ENCODE assay signal across 8 cellular contexts in the genomic region with DNA sequence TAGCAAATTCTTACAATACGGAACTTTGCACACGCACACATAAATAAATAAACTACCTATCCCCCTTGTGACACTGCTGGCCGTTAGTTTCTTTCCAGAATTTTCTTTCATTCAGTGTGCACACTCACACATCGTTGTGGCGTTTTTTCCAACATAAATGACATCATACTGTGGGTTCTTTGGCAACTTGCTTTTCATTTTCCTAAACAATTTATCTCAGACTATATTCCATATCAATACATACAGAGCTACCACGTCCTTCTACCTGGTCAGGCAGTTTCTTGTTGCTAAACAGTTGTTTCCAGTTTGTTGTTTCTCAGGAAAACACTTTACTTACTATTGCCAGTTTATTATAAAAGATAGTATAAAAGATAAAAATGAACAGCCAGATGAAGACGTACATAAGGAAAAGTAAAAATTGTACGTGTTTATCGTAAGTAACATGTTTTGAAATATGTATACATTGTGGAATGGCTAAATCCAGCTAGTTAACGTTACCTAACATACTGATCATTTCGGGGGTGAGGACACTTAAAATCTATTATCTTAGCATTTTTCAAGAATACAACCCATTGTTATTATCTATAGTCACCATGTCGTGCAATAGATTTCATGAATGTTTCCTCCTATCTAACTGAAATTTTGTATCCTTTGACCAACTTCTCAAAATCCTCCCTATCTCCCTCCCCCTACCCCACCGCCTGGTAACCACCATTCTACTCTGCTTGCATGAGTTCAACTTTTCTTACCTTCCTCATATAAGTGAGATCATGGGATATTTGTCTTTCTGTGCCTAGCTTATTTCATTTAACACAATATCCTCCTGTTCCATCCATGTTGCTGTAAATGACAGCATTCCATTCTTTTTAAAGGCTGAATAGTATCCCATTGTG. TPM values are rescaled to one million over a fixed set of nuclear protein-coding genes. Genes with fewer than 3 reads are reported as not detected.
DNase-seq lines count a peak whose midpoint lies in the region; ATAC-seq and TF ChIP-seq lines count a peak whose summit lies in the region.

No MANE protein-coding gene starts in this region.

- peaks cover 48% of the 10 kb centered on the region for H3K4me1 Mint-ChIP-seq in activated T-helper 1 cell treated with anti-CD3 and anti-CD28 coated beads, Interleukin-12 subunit alpha, Interleukin-12 subunit beta, Interleukin-2, Interleukin-4 antibody, amounts not matched to agents 30 ng/mL and 10 ng/mL and 1 ng/mL, durations not matched to agents 14 hours and 24 hours and 36 hours (ENCODE audit: low read depth)

- H3K27me3 Mint-ChIP-seq in activated T-helper 1 cell treated with anti-CD3 and anti-CD28 coated beads, Interleukin-12 subunit alpha, Interleukin-12 subunit beta, Interleukin-2, Interleukin-4 antibody, amounts not matched to agents 30 ng/mL and 10 ng/mL and 1 ng/mL, durations not matched to agents 14 hours and 24 hours and 36 hours (ENCODE audit: insufficient read depth): peaks cover 3% of the 10 kb centered on the region

- H3K4me3 Mint-ChIP-seq in activated T-helper 1 cell treated with anti-CD3 and anti-CD28 coated beads, Interleukin-12 subunit alpha, Interleukin-12 subunit beta, Interleukin-2, Interleukin-4 antibody, amounts not matched to agents 30 ng/mL and 10 ng/mL and 1 ng/mL, durations not matched to agents 14 hours and 24 hours and 36 hours: peak overlapping the region; percentile 88

- no peak for TF ChIP-seq CTCF in SK-N-SH (IDR thresholded peaks at IDR 0.05)

- peak overlapping the region; percentile 87 for H2AFZ ChIP-seq in SK-N-SH (ENCODE audit: low read depth)

- 67% methylated on average over 13 of the region's 13 CpGs for WGBS in SK-N-SH (ENCODE audit: low lambda C conversion rate)

- DNase-seq in SK-N-SH: no peak
- no peak for DNase-seq in activated T-helper 1 cell treated with anti-CD3 and anti-CD28 coated beads, Interleukin-12 subunit alpha, Interleukin-12 subunit beta, Interleukin-2, Interleukin-4 antibody, amounts not matched to agents 30 ng/mL and 10 ng/mL and 1 ng/mL, durations not matched to agents 14 hours and 24 hours and 36 hours (ENCODE audit: low spot score)
- peak; percentile 7 for DNase-seq in inferior parietal cortex (ENCODE audit: extremely low spot score)
- DNase-seq in ureter (ENCODE audit: low spot score): no peak

- H3K9me3 Mint-ChIP-seq in activated T-helper 1 cell treated with anti-CD3 and anti-CD28 coated beads, Interleukin-12 subunit alpha, Interleukin-12 subunit beta, Interleukin-2, Interleukin-4 antibody, amounts not matched to agents 30 ng/mL and 10 ng/mL and 1 ng/mL, durations not matched to agents 14 hours and 24 hours and 36 hours: no peaks in the 10 kb centered on the region

- TF ChIP-seq RAD21 in SK-N-SH (IDR thresholded peaks at IDR 0.05; ENCODE audit: low read length): no peak

- H3K27ac Mint-ChIP-seq in activated T-helper 1 cell treated with anti-CD3 and anti-CD28 coated beads, Interleukin-12 subunit alpha, Interleukin-12 subunit beta, Interleukin-2, Interleukin-4 antibody, amounts not matched to agents 30 ng/mL and 10 ng/mL and 1 ng/mL, durations not matched to agents 14 hours and 24 hours and 36 hours: peak overlapping the region; percentile 80

- H3K9me3 ChIP-seq in SK-N-SH: no peaks in the 10 kb centered on the region
- H3K9me3 ChIP-seq in stomach smooth muscle (ENCODE audit: control insufficient read depth in 2 of 2, low read length in 2 of 2): no peaks in the 10 kb centered on the region

- ATAC-seq in SK-N-SH treated with all-trans-retinoic acid at 6 μM for 48 hours (no peak), GM21360 (IDR thresholded peaks at IDR 0.05; ENCODE audit: unreplicated experiment) (no peak), HG03571 (IDR thresholded peaks at IDR 0.05; ENCODE audit: unreplicated experiment) (no peak)

- peak overlapping the region; percentile 61 to 71; a peak in 3 of 4 replicates for H3K4me3 ChIP-seq in SK-N-SH (ENCODE audit: low read depth in 2 of 2, low read length in 1 of 2)
- H3K4me3 ChIP-seq in stomach smooth muscle (ENCODE audit: low read length in 2 of 2): peak overlapping the region; percentile 71 to 87

- H3K27me3 ChIP-seq in SK-N-SH (ENCODE audit: insufficient read depth): no peaks in the 10 kb centered on the region
- H3K27me3 ChIP-seq in stomach smooth muscle (ENCODE audit: control insufficient read depth in 1 of 2, insufficient read depth in 2 of 2, low read length in 2 of 2): no peaks in the 10 kb centered on the region

- peak overlapping the region; percentile 80 to 89; a peak in 3 of 4 replicates for H3K27ac ChIP-seq in SK-N-SH (ENCODE audit: low read depth in 2 of 2, low read length in 1 of 2)
- H3K27ac ChIP-seq in stomach smooth muscle (ENCODE audit: low read length): peak overlapping the region; percentile 90

- H4K20me1 ChIP-seq in SK-N-SH (ENCODE audit: insufficient read depth): 0 out of 2 replicates have a peak, but pooled peaks cover 3% of the 10 kb centered on the region

- peaks cover 34% of the 10 kb centered on the region for H3K79me2 ChIP-seq in SK-N-SH (ENCODE audit: insufficient read depth)

- H3K9ac ChIP-seq in SK-N-SH: peak overlapping the region; percentile 62
- H3K9ac ChIP-seq in stomach smooth muscle (ENCODE audit: low read length in 2 of 2): peak overlapping the region; percentile 72 to 95

- TF ChIP-seq EP300 in SK-N-SH (IDR thresholded peaks at IDR 0.05; ENCODE audit: borderline replicate concordance in 1 of 2, low read depth in 1 of 2, low read length in 1 of 2): no peak

- POLR2A ChIA-PET in SK-N-SH (lab: Yijun Ruan, JAX): no interaction called here

- H3K4me1 ChIP-seq in SK-N-SH (ENCODE audit: control insufficient read depth in 1 of 2, insufficient read depth in 2 of 2, low read depth in 1 of 2, low read length in 1 of 2) (peaks cover 4 to 11% of the 10 kb centered on the region in 2 experiments; a peak in 3 of 4 replicates), stomach smooth muscle (ENCODE audit: control insufficient read depth, insufficient read depth, low read length) (peaks cover 16% of the 10 kb centered on the region)

- H3K36me3 ChIP-seq in SK-N-SH (replicated peaks in 1 of 2; ENCODE audit: control insufficient read depth in 1 of 2, insufficient read depth in 2 of 2, low read length in 1 of 2) (peaks cover 12 to 14% of the 10 kb centered on the region in 2 experiments), stomach smooth muscle (ENCODE audit: control insufficient read depth in 2 of 2, insufficient read depth in 2 of 2, low read length in 2 of 2) (no peaks in the 10 kb centered on the region)

- H3K4me2 ChIP-seq in SK-N-SH: peak overlapping the region; percentile 65

- H3K36me3 Mint-ChIP-seq in activated T-helper 1 cell treated with anti-CD3 and anti-CD28 coated beads, Interleukin-12 subunit alpha, Interleukin-12 subunit beta, Interleukin-2, Interleukin-4 antibody, amounts not matched to agents 30 ng/mL and 10 ng/mL and 1 ng/mL, durations not matched to agents 14 hours and 24 hours and 36 hours (ENCODE audit: low read depth): peaks cover 15% of the 10 kb centered on the region

- CTCF ChIA-PET in SK-N-SH (lab: Yijun Ruan, JAX): interaction anchor here (0.9 to 3.4 kb wide), 3 partner anchors 131 to 181 kb away, joined by 3 to 12 read pairs (median 3); no protein-coding TSS in a partner anchor

- H3K9me2 ChIP-seq in SK-N-SH: no peaks in the 10 kb centered on the region

- intact Hi-C loops in activated T-helper 1 cell treated with anti-CD3 and anti-CD28 coated beads, Interleukin-12 subunit alpha, Interleukin-12 subunit beta, Interleukin-2, Interleukin-4 antibody, amounts not matched to agents 30 ng/mL and 10 ng/mL and 1 ng/mL, durations not matched to agents 14 hours and 24 hours and 36 hours (cut with micrococcal nuclease): no loop called here

- H3F3A ChIP-seq in SK-N-SH (replicated peaks; ENCODE audit: insufficient read depth): peaks cover 4% of the 10 kb centered on the region

TF ChIP-seq in SK-N-SH treated with all-trans-retinoic acid at 6 μM for 48 hours, 23 proteins besides CTCF, POLR2A, EP300 and RAD21 (continues in another document):
- TF ChIP-seq CSDC2 (CRISPR knock-in tag; IDR thresholded peaks at IDR 0.05): no peak
- TF ChIP-seq SNAI2 (CRISPR knock-in tag; IDR thresholded peaks at IDR 0.05): no peak
- TF ChIP-seq RARB (CRISPR knock-in tag; IDR thresholded peaks at IDR 0.05): no peak
- TF ChIP-seq, protein P1, sequence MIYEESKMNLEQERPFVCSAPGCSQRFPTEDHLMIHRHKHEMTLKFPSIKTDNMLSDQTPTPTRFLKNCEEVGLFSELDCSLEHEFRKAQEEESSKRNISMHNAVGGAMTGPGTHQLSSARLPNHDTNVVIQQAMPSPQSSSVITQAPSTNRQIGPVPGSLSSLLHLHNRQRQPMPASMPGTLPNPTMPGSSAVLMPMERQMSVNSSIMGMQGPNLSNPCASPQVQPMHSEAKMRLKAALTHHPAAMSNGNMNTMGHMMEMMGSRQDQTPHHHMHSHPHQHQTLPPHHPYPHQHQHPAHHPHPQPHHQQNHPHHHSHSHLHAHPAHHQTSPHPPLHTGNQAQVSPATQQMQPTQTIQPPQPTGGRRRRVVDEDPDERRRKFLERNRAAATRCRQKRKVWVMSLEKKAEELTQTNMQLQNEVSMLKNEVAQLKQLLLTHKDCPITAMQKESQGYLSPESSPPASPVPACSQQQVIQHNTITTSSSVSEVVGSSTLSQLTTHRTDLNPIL (CRISPR knock-in tag; IDR thresholded peaks at IDR 0.05; ENCODE audit: low read depth): no peak
- no peak for TF ChIP-seq TCF4 (CRISPR knock-in tag; IDR thresholded peaks at IDR 0.05; ENCODE audit: borderline replicate concordance)

RNA-seq across cellular contexts. Expression of a gene that starts 1.2 kb away (rescaled TPM):
- 5.4 and 5.5 TPM in 2 replicates for polyA plus RNA-seq in SK-N-SH (2012; rRNA removed)
- 5.6 and 6.5 TPM in 2 replicates for polyA plus RNA-seq in SK-N-SH (2012; cell fraction: cytosol; rRNA removed)
- 3.5 TPM in 2 replicates for polyA plus RNA-seq in SK-N-SH (2012; cell fraction: nucleus; rRNA removed)
- total RNA-seq in activated T-helper 1 cell treated with anti-CD3 and anti-CD28 coated beads, Interleukin-12 subunit alpha, Interleukin-12 subunit beta, Interleukin-2, Interleukin-4 antibody, amounts not matched to agents 30 ng/mL and 10 ng/mL and 1 ng/mL, durations not matched to agents 14 hours and 24 hours and 36 hours: 16.8 and 18.5 TPM in 2 replicates
- 13.5 TPM for total RNA-seq in ureter

RNA-seq across cellular contexts. Expression of a gene that starts 19.0 kb away (rescaled TPM):
- polyA plus RNA-seq in SK-N-SH (2012; rRNA removed): 12.6 and 14.1 TPM in 2 replicates
- polyA plus RNA-seq in SK-N-SH (2012; cell fraction: cytosol; rRNA removed): 8.9 and 10.7 TPM in 2 replicates
- polyA plus RNA-seq in SK-N-SH (2012; cell fraction: nucleus; rRNA removed): 13.8 and 17.0 TPM in 2 replicates
- not detected in 2 replicates for total RNA-seq in activated T-helper 1 cell treated with anti-CD3 and anti-CD28 coated beads, Interleukin-12 subunit alpha, Interleukin-12 subunit beta, Interleukin-2, Interleukin-4 antibody, amounts not matched to agents 30 ng/mL and 10 ng/mL and 1 ng/mL, durations not matched to agents 14 hours and 24 hours and 36 hours
- total RNA-seq in ureter: 25.9 TPM

RNA-seq across cellular contexts. Expression of a gene that starts 39.2 kb away (rescaled TPM):
- 0.10 and 0.21 TPM in 2 replicates for polyA plus RNA-seq in SK-N-SH (2012; rRNA removed)
- 0.04 and 0.18 TPM in 2 replicates for polyA plus RNA-seq in SK-N-SH (2012; cell fraction: cytosol; rRNA removed)
- polyA plus RNA-seq in SK-N-SH (2012; cell fraction: nucleus; rRNA removed): 0.80 and 0.86 TPM in 2 replicates
- total RNA-seq in activated T-helper 1 cell treated with anti-CD3 and anti-CD28 coated beads, Interleukin-12 subunit alpha, Interleukin-12 subunit beta, Interleukin-2, Interleukin-4 antibody, amounts not matched to agents 30 ng/mL and 10 ng/mL and 1 ng/mL, durations not matched to agents 14 hours and 24 hours and 36 hours: 0.24 TPM in 1 of 2 replicates, not detected in the other
- 5.1 TPM for total RNA-seq in ureter

Comparison
In these comparisons a context has a peak if more than half of its experiments do, and no peak if none do; other contexts are left out.
1. RNA of a gene that starts 19.0 kb away (total RNA-seq): 25.9 TPM in ureter (single experiment); not detected in activated T-helper 1 cell treated with anti-CD3 and anti-CD28 coated beads, Interleukin-12 subunit alpha, Interleukin-12 subunit beta, Interleukin-2, Interleukin-4 antibody, amounts not matched to agents 30 ng/mL and 10 ng/mL and 1 ng/mL, durations not matched to agents 14 hours and 24 hours and 36 hours; every median in the first group is over 10 times any median in the second.